In the genomic region with DNA sequence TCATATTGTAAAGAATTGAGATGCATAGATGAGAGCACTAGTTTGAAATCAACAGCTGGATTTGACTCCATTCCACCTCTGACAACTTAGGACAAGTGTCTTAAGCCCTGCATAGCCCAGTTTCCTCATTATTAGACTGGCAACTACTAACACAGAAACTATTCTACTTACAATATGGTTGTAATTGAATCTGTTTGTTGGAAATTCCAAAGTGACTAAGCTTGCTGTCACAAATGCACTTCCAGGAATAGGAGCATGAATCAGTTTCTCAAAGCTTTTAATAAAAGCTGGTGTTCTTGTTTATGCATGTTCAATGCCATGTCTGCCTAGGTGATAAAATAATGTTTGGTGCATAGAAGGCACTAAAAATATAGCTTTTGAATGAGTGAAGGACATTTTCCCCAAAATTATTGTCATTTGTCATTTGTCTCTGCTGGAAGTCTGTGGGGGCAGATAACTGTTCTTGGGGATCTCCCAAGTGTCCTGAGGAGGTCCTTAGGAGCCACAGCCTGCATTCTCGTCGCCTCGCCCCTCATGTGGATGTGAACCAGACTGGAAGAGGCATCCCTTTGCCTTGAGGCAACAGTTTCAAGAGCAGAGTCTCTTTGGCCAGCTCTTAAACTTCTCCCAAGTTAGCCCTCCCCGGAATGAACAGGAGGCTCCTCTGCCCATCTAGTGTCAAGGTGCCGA, we compare ENCODE assay signal across 8 cellular contexts.
DNase-seq lines count a peak whose midpoint lies in the region; ATAC-seq and TF ChIP-seq lines count a peak whose summit lies in the region.

No MANE protein-coding gene starts in this region.

- POLR2A ChIA-PET in RWPE1 (lab: Yijun Ruan, JAX; ENCODE audit: low non-redundant PET) = no interaction called here

- peak overlapping the region; percentile 96 for H3K27ac Mint-ChIP-seq in activated T-cell treated with anti-CD3 and anti-CD28 coated beads, Interleukin-2, amount 50 U/mL, for 24 hours
- H3K27ac Mint-ChIP-seq in stimulated activated naive B cell treated with anti-CD40 and anti-IgM and Interleukin-4, amounts not matched to agents 10 μg/mL and 1 μg/mL and 100 μg/mL, for 72 hours = peak overlapping the region; percentile 93

- H3K27me3 Mint-ChIP-seq in activated T-cell treated with anti-CD3 and anti-CD28 coated beads, Interleukin-2, amount 50 U/mL, for 24 hours = no peaks in the 10 kb centered on the region
- no peaks in the 10 kb centered on the region for H3K27me3 Mint-ChIP-seq in stimulated activated naive B cell treated with anti-CD40 and anti-IgM and Interleukin-4, amounts not matched to agents 10 μg/mL and 1 μg/mL and 100 μg/mL, for 72 hours

- no peak for DNase-seq in activated T-cell treated with anti-CD3 and anti-CD28 coated beads, Interleukin-2, amount 50 U/mL, for 24 hours
- DNase-seq in activated T-cell treated with anti-CD3 and anti-CD28 coated beads for 4 hours (no peak), RWPE1 (ENCODE audit: low spot score) (peak; percentile 79), fibroblast of gingiva (ENCODE audit: low read depth) (peak; percentile 86), cortex of kidney (lab: John Stamatoyannopoulos, UW) (no peak), GM20000 (ENCODE audit: low spot score) (no peak)
- no peak for DNase-seq in stimulated activated naive B cell treated with anti-CD40 and anti-IgM and Interleukin-4, amounts not matched to agents 10 μg/mL and 1 μg/mL and 100 μg/mL, for 72 hours

- H3K4me1 Mint-ChIP-seq in activated T-cell treated with anti-CD3 and anti-CD28 coated beads, Interleukin-2, amount 50 U/mL, for 24 hours (ENCODE audit: low read depth) = peaks cover 90% of the 10 kb centered on the region
- peaks cover 64 to 91% of the 10 kb centered on the region in 2 donors for H3K4me1 Mint-ChIP-seq in stimulated activated naive B cell treated with anti-CD40 and anti-IgM and Interleukin-4, amounts not matched to agents 10 μg/mL and 1 μg/mL and 100 μg/mL, for 72 hours

- TF ChIP-seq CTCF in RWPE1 (conservative IDR thresholded peaks at IDR 0.05; ENCODE audit: low read depth) (no peak), GM20000 (IDR thresholded peaks at IDR 0.05; ENCODE audit: extremely low read depth, missing control alignments) (no peak)

- CTCF ChIA-PET in RWPE1 (lab: Yijun Ruan, JAX) = interaction anchor here (0.5 to 0.9 kb wide), 2 partner anchors 347 to 363 kb away, joined by 3 to 4 read pairs; no protein-coding TSS in a partner anchor

- peaks cover 10% of the 10 kb centered on the region for H3K9me3 Mint-ChIP-seq in activated T-cell treated with anti-CD3 and anti-CD28 coated beads, Interleukin-2, amount 50 U/mL, for 24 hours
- H3K9me3 Mint-ChIP-seq in stimulated activated naive B cell treated with anti-CD40 and anti-IgM and Interleukin-4, amounts not matched to agents 10 μg/mL and 1 μg/mL and 100 μg/mL, for 72 hours = peaks cover 7 to 11% of the 10 kb centered on the region in 2 donors

- H3K4me3 Mint-ChIP-seq in activated T-cell treated with anti-CD3 and anti-CD28 coated beads, Interleukin-2, amount 50 U/mL, for 24 hours = peak overlapping the region; percentile 46
- peak overlapping the region; percentile 70 to 71 for H3K4me3 Mint-ChIP-seq in stimulated activated naive B cell treated with anti-CD40 and anti-IgM and Interleukin-4, amounts not matched to agents 10 μg/mL and 1 μg/mL and 100 μg/mL, for 72 hours

- peaks cover 95% of the 10 kb centered on the region for H3K36me3 Mint-ChIP-seq in activated T-cell treated with anti-CD3 and anti-CD28 coated beads, Interleukin-2, amount 50 U/mL, for 24 hours (ENCODE audit: low read depth)
- H3K36me3 Mint-ChIP-seq in stimulated activated naive B cell treated with anti-CD40 and anti-IgM and Interleukin-4, amounts not matched to agents 10 μg/mL and 1 μg/mL and 100 μg/mL, for 72 hours = peaks cover 34 to 60% of the 10 kb centered on the region in 2 donors

- peak in 1 of 2 donors; percentile 13 for ATAC-seq in stimulated activated naive B cell treated with anti-CD40 and anti-IgM and Interleukin-4, amounts not matched to agents 10 μg/mL and 1 μg/mL and 100 μg/mL, for 72 hours (replicated peaks)
- no peak for ATAC-seq in GM19397 (IDR thresholded peaks at IDR 0.05; ENCODE audit: unreplicated experiment)

- H3K27ac ChIP-seq in RWPE1 = peak overlapping the region; percentile 79

Comparison
In these comparisons a context has a peak if more than half of its experiments do, and no peak if none do; other contexts are left out.
1. DNase-seq: peak in RWPE1 (single experiment) and fibroblast of gingiva (single experiment); none in activated T-cell treated with anti-CD3 and anti-CD28 coated beads, Interleukin-2, amount 50 U/mL, for 24 hours (single experiment), activated T-cell treated with anti-CD3 and anti-CD28 coated beads for 4 hours (single experiment), stimulated activated naive B cell treated with anti-CD40 and anti-IgM and Interleukin-4, amounts not matched to agents 10 μg/mL and 1 μg/mL and 100 μg/mL, for 72 hours (single experiment), cortex of kidney (single experiment) and GM20000 (single experiment).